ENCODE assay signal across 26 cellular contexts in genomic region chr1:239363920-239364319, GRCh38. TPM values are rescaled to one million over a fixed set of nuclear protein-coding genes. Genes with fewer than 3 reads are reported as not detected.
"Had no signal": no experiment of that assay in that cellular context is flagged by ENCODE, and none has a peak within 500 bp of the region (broad histone marks: within the 10 kb centered on the region; RNA-seq: fewer than 3 reads in every experiment).

No MANE protein-coding gene starts in this region.

- H3K9me3 Mint-ChIP-seq: activated T-helper 1 cell treated with anti-CD3 and anti-CD28 coated beads, Interleukin-12 subunit alpha, Interleukin-12 subunit beta, Interleukin-2, Interleukin-4 antibody, amounts not matched to agents 30 ng/mL and 10 ng/mL and 1 ng/mL, durations not matched to agents 14 hours and 24 hours and 36 hours; endodermal cell; natural killer cell treated with Interleukin-12 subunit alpha and Interleukin-12 subunit beta and Interleukin-15 and Interleukin-18, amount 100 ng/mL, for 72 hours; stimulated activated naive CD8-positive, alpha-beta T cell treated with anti-CD3 and anti-CD28 coated beads, Interleukin-15, Interleukin-2, amounts not matched to agents 100 ng/mL and 50 ng/mL, for 24 hours; WTC11 had no signal

- ATAC-seq: activated CD4-positive, alpha-beta T cell treated with anti-CD3 and anti-CD28 coated beads for 36 hours; foreskin keratinocyte; left colon; natural killer cell treated with Interleukin-12 subunit alpha and Interleukin-12 subunit beta and Interleukin-15 and Interleukin-18, amount 100 ng/mL, for 72 hours; pancreas; WTC11 had no signal

- H3K27ac Mint-ChIP-seq: activated CD4-positive, alpha-beta T cell treated with anti-CD3 and anti-CD28 coated beads for 36 hours; activated naive CD8-positive, alpha-beta T cell; activated T-helper 1 cell treated with anti-CD3 and anti-CD28 coated beads, Interleukin-12 subunit alpha, Interleukin-12 subunit beta, Interleukin-2, Interleukin-4 antibody, amounts not matched to agents 30 ng/mL and 10 ng/mL and 1 ng/mL, durations not matched to agents 14 hours and 24 hours and 36 hours; endodermal cell; natural killer cell treated with Interleukin-12 subunit alpha and Interleukin-12 subunit beta and Interleukin-15 and Interleukin-18, amount 100 ng/mL, for 72 hours; stimulated activated naive CD8-positive, alpha-beta T cell treated with anti-CD3 and anti-CD28 coated beads, Interleukin-15, Interleukin-2, amounts not matched to agents 100 ng/mL and 50 ng/mL, for 24 hours; WTC11 had no signal

- H3K27ac ChIP-seq: cardiac muscle cell, dorsolateral prefrontal cortex, foreskin keratinocyte, hepatocyte, lower lobe of right lung, neutrophil, pancreas, right lobe of liver, tibial nerve, vagina had no signal

- H3K36me3 Mint-ChIP-seq: activated naive CD8-positive, alpha-beta T cell; natural killer cell treated with Interleukin-12 subunit alpha and Interleukin-12 subunit beta and Interleukin-15 and Interleukin-18, amount 100 ng/mL, for 72 hours; WTC11 had no signal

- H3K9me3 ChIP-seq: lower lobe of right lung, neutrophil, pancreas, right lobe of liver, tibial nerve, vagina had no signal

- H3K27me3 Mint-ChIP-seq: activated naive CD8-positive, alpha-beta T cell; natural killer cell treated with Interleukin-12 subunit alpha and Interleukin-12 subunit beta and Interleukin-15 and Interleukin-18, amount 100 ng/mL, for 72 hours had no signal

- H3K4me3 Mint-ChIP-seq: activated CD4-positive, alpha-beta T cell treated with anti-CD3 and anti-CD28 coated beads for 36 hours; activated naive CD8-positive, alpha-beta T cell; activated T-helper 1 cell treated with anti-CD3 and anti-CD28 coated beads, Interleukin-12 subunit alpha, Interleukin-12 subunit beta, Interleukin-2, Interleukin-4 antibody, amounts not matched to agents 30 ng/mL and 10 ng/mL and 1 ng/mL, durations not matched to agents 14 hours and 24 hours and 36 hours; endodermal cell; natural killer cell treated with Interleukin-12 subunit alpha and Interleukin-12 subunit beta and Interleukin-15 and Interleukin-18, amount 100 ng/mL, for 72 hours; stimulated activated naive CD8-positive, alpha-beta T cell treated with anti-CD3 and anti-CD28 coated beads, Interleukin-15, Interleukin-2, amounts not matched to agents 100 ng/mL and 50 ng/mL, for 24 hours; WTC11 had no signal

- H3K27me3 ChIP-seq: cardiac muscle cell, foreskin keratinocyte, hepatocyte, neutrophil, pancreas, right lobe of liver, tibial nerve, vagina had no signal

- H3K36me3 ChIP-seq: cardiac muscle cell, lower lobe of right lung, neutrophil, pancreas, right lobe of liver, tibial nerve, vagina had no signal

- H3K4me1 ChIP-seq: foreskin keratinocyte, lower lobe of right lung, right lobe of liver, tibial nerve had no signal

- H3K4me3 ChIP-seq: cardiac muscle cell, dorsolateral prefrontal cortex, hepatocyte, lower lobe of right lung, pancreas, right lobe of liver, tibial nerve, vagina had no signal

- DNase-seq: activated CD4-positive, alpha-beta T cell treated with anti-CD3 and anti-CD28 coated beads for 36 hours; activated CD4-positive, alpha-beta T cell treated with anti-CD3 and anti-CD28 coated beads, Interleukin-2, amount 50 U/mL, for 48 hours; activated gamma-delta T cell treated with Interleukin-2 at 50 U/mL for 16 hours; activated T-cell treated with anti-CD3 and anti-CD28 coated beads for 4 hours; amniotic stem cell; dorsolateral prefrontal cortex; endodermal cell; foreskin keratinocyte; islet precursor cell; left colon; lower lobe of right lung; pancreas; right lobe of liver; small intestine; stimulated activated CD4-positive, alpha-beta T cell treated with anti-CD3 and anti-CD28 coated beads, Interleukin-15, amount 100 ng/mL, for 24 hours; stimulated activated CD4-positive, alpha-beta T cell treated with anti-CD3 and anti-CD28 coated beads, Interleukin-2, amount 100 ng/mL, for 48 hours had no signal

- H3K4me1 Mint-ChIP-seq: activated CD4-positive, alpha-beta T cell treated with anti-CD3 and anti-CD28 coated beads for 36 hours; endodermal cell had no signal

RNA-seq across cellular contexts. Expression of gene CHRM3, which starts 22.4 kb away (rescaled TPM):
- total RNA-seq: activated T-helper 1 cell treated with anti-CD3 and anti-CD28 coated beads, Interleukin-12 subunit alpha, Interleukin-12 subunit beta, Interleukin-2, Interleukin-4 antibody, amounts not matched to agents 30 ng/mL and 10 ng/mL and 1 ng/mL, durations not matched to agents 14 hours and 24 hours and 36 hours; foreskin keratinocyte; natural killer cell treated with Interleukin-12 subunit alpha and Interleukin-12 subunit beta and Interleukin-15 and Interleukin-18, amount 100 ng/mL, for 72 hours had no signal
